8 cellular contexts compared by ENCODE assay signal in genomic region chr2:223835701-223836532, GRCh38. TPM values are rescaled to one million over a fixed set of nuclear protein-coding genes. Genes with fewer than 3 reads are reported as not detected.
DNase-seq lines count a peak whose midpoint lies in the region; ATAC-seq and TF ChIP-seq lines count a peak whose summit lies in the region.

No MANE protein-coding gene starts in this region.

- H3K27me3 ChIP-seq in PC-9 (ENCODE audit: insufficient read depth, low read depth) (no peaks in the 10 kb centered on the region), ascending aorta (no peaks in the 10 kb centered on the region)

- no peaks in the 10 kb centered on the region for H3K36me3 ChIP-seq in PC-9 (ENCODE audit: low read depth)
- no peaks in the 10 kb centered on the region for H3K36me3 ChIP-seq in ascending aorta

- DNase-seq in PC-9 (peak; percentile 76 to 87), medulla oblongata (ENCODE audit: extremely low spot score) (peak; percentile 46), NCI-H187 (lab: John Stamatoyannopoulos, UW) (no peak), Right ventricle myocardium inferior (ENCODE audit: missing footprints) (no peak), ascending aorta (ENCODE audit: low spot score in 2 of 2) (no peak)

- peak overlapping the region; percentile 84 for H3K4me2 ChIP-seq in PC-9

- no peaks in the 10 kb centered on the region for H3K9me2 ChIP-seq in PC-9 (ENCODE audit: insufficient read depth)

- peak overlapping the region; percentile 94; the same call in 1 of the 2 replicates for H2AFZ ChIP-seq in PC-9

- intact Hi-C loops in PC-9 (cut with micrococcal nuclease; ENCODE audit: unreplicated experiment) (loop anchor here (1.0 to 10.0 kb wide), 5 partner anchors 21 to 649 kb away; no protein-coding TSS in a partner anchor), Right ventricle myocardium inferior (cut with DNase I) (no loop called here), ascending aorta (cut with DNase I) (no loop called here)

- ATAC-seq in GM18873 (IDR thresholded peaks at IDR 0.05; ENCODE audit: low FRiP score, unreplicated experiment) (peak; percentile 47), HG02981 (IDR thresholded peaks at IDR 0.05; ENCODE audit: unreplicated experiment) (peak; percentile 55), Right ventricle myocardium inferior (no peak)

- H3K27ac ChIP-seq in C4-2B (peak overlapping the region; percentile 81), PC-9 (peak overlapping the region; percentile 80), ascending aorta (no peak overlapping the region)

- no peaks in the 10 kb centered on the region; the same call in 1 of the 2 replicates for H4K20me1 ChIP-seq in PC-9 (ENCODE audit: insufficient read depth)

- no TSS peak for BruUV-seq in PC-9 (replicated peaks; lab: Mats Ljungman, UMichigan)

- CTCF ChIA-PET in PC-9 (lab: Charles Lee) = interaction anchor here (0.7 to 1.0 kb wide), 2 partner anchors 12 to 28 kb away, joined by 3 read pairs; no protein-coding TSS in a partner anchor

- H3K4me1 ChIP-seq in PC-9 (replicated peaks; ENCODE audit: insufficient read depth) (peaks cover 33% of the 10 kb centered on the region), ascending aorta (peaks cover 0 to 6% of the 10 kb centered on the region in 2 donors)

- peaks cover 71% of the 10 kb centered on the region for H3K79me2 ChIP-seq in PC-9 (ENCODE audit: low read depth)

- H3K9me3 ChIP-seq in PC-9 (ENCODE audit: insufficient read depth, low read depth) (no peaks in the 10 kb centered on the region), ascending aorta (no peaks in the 10 kb centered on the region)

- POLR2A ChIA-PET in PC-9 (lab: Charles Lee; ENCODE audit: unreplicated experiment) = interaction anchor here (0.5 to 1.1 kb wide), 6 partner anchors 10 to 541 kb away, joined by 3 to 7 read pairs (median 4); no protein-coding TSS in a partner anchor

- H3K4me3 ChIP-seq in PC-9 = peak overlapping the region; percentile 89; the same call in 1 of the 2 replicates
- H3K4me3 ChIP-seq in ascending aorta = peak overlapping the region in 1 of 2 donors; percentile 72

- TF ChIP-seq CTCF in C4-2B (conservative IDR thresholded peaks at IDR 0.05) = no peak
- no peak for TF ChIP-seq CTCF in PC-9 (conservative IDR thresholded peaks at IDR 0.05)
- no peak for TF ChIP-seq CTCF in ascending aorta (IDR thresholded peaks at IDR 0.05)

- H3F3A ChIP-seq in PC-9 (ENCODE audit: insufficient read depth, low read depth) = peaks cover 31% of the 10 kb centered on the region

RNA-seq across cellular contexts. Expression of gene AP1S3, which starts 1.5 kb away (rescaled TPM):
- total RNA-seq in PC-9 (2021) (61.3 and 73.3 TPM in 2 replicates), Right ventricle myocardium inferior (0.35 TPM), ascending aorta (not detected)

Comparison
In these comparisons a context has a peak if more than half of its experiments do, and no peak if none do; other contexts are left out.
1. H3K27ac ChIP-seq: peak in C4-2B (single experiment) and PC-9 (single experiment); none in ascending aorta (0 of 2).
2. DNase-seq: peak in PC-9 (2 of 2) and medulla oblongata (single experiment); none in NCI-H187 (0 of 2), Right ventricle myocardium inferior (single experiment) and ascending aorta (0 of 2).
3. RNA of gene AP1S3, which starts 1.5 kb away (total RNA-seq): 61.3 to 73.3 TPM in PC-9; 0.35 TPM in Right ventricle myocardium inferior (single experiment) and not detected in ascending aorta (single experiment); every median in the first group is over 10 times any median in the second.